Comparison of ENCODE assay signal across 8 cellular contexts in genomic region chr5:150357326-150358260, GRCh38. TPM values are rescaled to one million over a fixed set of nuclear protein-coding genes. Genes with fewer than 3 reads are reported as not detected.
A peak's percentile ranks its signal among the peaks of the same experiment; 100 is the strongest.
DNase-seq lines count a peak whose midpoint lies in the region; ATAC-seq and TF ChIP-seq lines count a peak whose summit lies in the region.

TSS of gene TCOF1 (plus strand) at chr5:150357697. CDS start at chr5:150357747, 50 bp downstream.

- peaks cover 29% of the 10 kb centered on the region for H3K79me2 ChIP-seq in KMS-11 (ENCODE audit: insufficient read depth, low read depth)

- H3K9ac ChIP-seq in KMS-11, result peak within 1 kb of the TSS; percentile 91

- peaks cover 6% of the 10 kb centered on the region for H3K4me1 ChIP-seq in KMS-11 (ENCODE audit: low read depth, poor library complexity, severe bottlenecking)
- H3K4me1 ChIP-seq in Peyer's patch, result peaks cover 7 to 20% (median 7%) of the 10 kb centered on the region in 4 donors

- no peaks in the 10 kb centered on the region for H3K9me3 ChIP-seq in Peyer's patch

- TF ChIP-seq POLR2A in Peyer's patch (IDR thresholded peaks at IDR 0.05), result peak in 1 of 2 donors; percentile 12

- TF ChIP-seq CTCF in KMS-11 (conservative IDR thresholded peaks at IDR 0.05; ENCODE audit: low read depth, low read length), result no peak
- TF ChIP-seq CTCF in Peyer's patch (IDR thresholded peaks at IDR 0.05), result no peak

- DNase-seq in DMS53 treated with DMSO at 0.1 percent for 48 hours (lab: John Stamatoyannopoulos, UW; ENCODE audit: unreplicated experiment) (peak; percentile 95), Peyer's patch (peak; percentile 98 to 99 (median 99)), myocyte (ENCODE audit: low read depth) (peak; percentile 97)
- DNase-seq in activated T-cell treated with anti-CD3 and anti-CD28 coated beads, Interleukin-2, amount 50 U/mL, for 48 hours, result peak; percentile 99
- DNase-seq in stimulated activated CD8-positive, alpha-beta memory T cell treated with anti-CD3 and anti-CD28 coated beads, Interleukin-7, amount 100 ng/mL, for 48 hours (ENCODE audit: extremely low read depth in 1 of 2, low read depth in 1 of 2), result peak; percentile 94

- H3K36me3 ChIP-seq in KMS-11 (ENCODE audit: insufficient read depth) (no peaks in the 10 kb centered on the region), Peyer's patch (peaks cover 0 to 17% (median 0%) of the 10 kb centered on the region in 3 donors)

- H3K27me3 ChIP-seq in KMS-11 (ENCODE audit: insufficient read depth, low read depth) (no peaks in the 10 kb centered on the region), Peyer's patch (no peaks in the 10 kb centered on the region)

- H4K20me1 ChIP-seq in KMS-11 (ENCODE audit: insufficient read depth), result no peaks in the 10 kb centered on the region

- H3K4me3 ChIP-seq in KMS-11 (IDR thresholded peaks at IDR 0.05; ENCODE audit: insufficient read depth, low read depth, low read length), result no peak within 1 kb of the TSS
- H3K4me3 ChIP-seq in Peyer's patch, result peak within 1 kb of the TSS; percentile 71 to 95 (median 86)

- H3K4me2 ChIP-seq in KMS-11, result peak within 1 kb of the TSS; percentile 91

- H3K27ac ChIP-seq in KMS-11 (peak within 1 kb of the TSS; percentile 63), Peyer's patch (peak within 1 kb of the TSS; percentile 59 to 81 (median 70))

- ATAC-seq in GM21737 (IDR thresholded peaks at IDR 0.05; ENCODE audit: unreplicated experiment) (peak; percentile 92), esophagus mucosa (peak; percentile 98)

- H2AFZ ChIP-seq in KMS-11 (ENCODE audit: low read depth), result peak within 1 kb of the TSS; percentile 73

RNA-seq across cellular contexts. Expression of gene TCOF1, which starts in this region (rescaled TPM):
- total RNA-seq in Peyer's patch (10 to 100 TPM; 19.4 to 85.0 (median 28.2) TPM), esophagus mucosa (24.8 TPM), myocyte (24.8 and 33.4 TPM in 2 replicates)
- 15.3 TPM for polyA plus RNA-seq in myocyte (2012)
